12 cellular contexts compared by ENCODE assay signal in genomic region chr17:68775338-68775737, GRCh38.
DNase-seq lines count a peak whose midpoint lies in the region; ATAC-seq, FAIRE-seq and TF ChIP-seq lines count a peak whose summit lies in the region.
"Had no signal": no experiment of that assay in that cellular context is flagged by ENCODE, and none has a peak within 500 bp of the region (broad histone marks: within the 10 kb centered on the region; RNA-seq: fewer than 3 reads in every experiment).

No MANE protein-coding gene starts in this region.

- TF ChIP-seq POLR2A in HepG2 (IDR thresholded peaks at IDR 0.05; ENCODE audit: insufficient read depth in 1 of 2, low read depth in 2 of 2, low read length in 2 of 2) (no peak), right lobe of liver (IDR thresholded peaks at IDR 0.05) (no peak)

- intact Hi-C loops in HepG2 (cut with micrococcal nuclease; ENCODE audit: unreplicated experiment), result loop anchor here (5.0 kb wide), 1 partner anchor 87 kb away; no protein-coding TSS in a partner anchor
- intact Hi-C loops in right lobe of liver (cut with DNase I), result no loop called here

- no peaks in the 10 kb centered on the region for H3K27me3 ChIP-seq in HepG2 (ENCODE audit: control insufficient read depth in 1 of 2, insufficient read depth in 2 of 2, low read length in 2 of 2)
- H3K27me3 ChIP-seq in right lobe of liver, result no peaks in the 10 kb centered on the region
- H3K27me3 ChIP-seq in osteoblast (ENCODE audit: insufficient read depth, low read length), result no peaks in the 10 kb centered on the region
- H3K27me3 ChIP-seq in effector memory CD4-positive, alpha-beta T cell (replicated peaks; ENCODE audit: control insufficient read depth, insufficient read depth, low read length, poor library complexity, severe bottlenecking), result no peaks in the 10 kb centered on the region

- in situ Hi-C loops in HepG2 (cut with HindIII; ENCODE audit: extremely low pct_ligation_motif_present, low pct_unique_long_range_greater_than_20kb), result loop anchor here (5.0 to 25.0 kb wide), 4 partner anchors 137 to 457 kb away; partner anchors contain the start of gene ABCA9

- H3K4me1 ChIP-seq in HepG2 (ENCODE audit: insufficient read depth, low read length), result peaks cover 69% of the 10 kb centered on the region
- H3K4me1 ChIP-seq in right lobe of liver, result peaks cover 0 to 26% (median 3%) of the 10 kb centered on the region in 4 donors
- peaks cover 28% of the 10 kb centered on the region for H3K4me1 ChIP-seq in osteoblast (ENCODE audit: insufficient read depth, low read length)
- H3K4me1 ChIP-seq in effector memory CD4-positive, alpha-beta T cell (ENCODE audit: control insufficient read depth, insufficient read depth, low read length, poor library complexity, severe bottlenecking), result no peaks in the 10 kb centered on the region

- H4K20me1 ChIP-seq in HepG2 (ENCODE audit: insufficient read depth, low read length) (no peaks in the 10 kb centered on the region), osteoblast (ENCODE audit: insufficient read depth, low read length) (no peaks in the 10 kb centered on the region)

- no peaks in the 10 kb centered on the region for H3K9me3 ChIP-seq in HepG2 (ENCODE audit: low read length)
- no peaks in the 10 kb centered on the region for H3K9me3 ChIP-seq in right lobe of liver
- H3K9me3 ChIP-seq in osteoblast (ENCODE audit: low read depth, low read length), result no peaks in the 10 kb centered on the region
- H3K9me3 ChIP-seq in effector memory CD4-positive, alpha-beta T cell (ENCODE audit: control insufficient read depth, low read length), result no peaks in the 10 kb centered on the region

- H3K79me2 ChIP-seq in HepG2 (ENCODE audit: insufficient read depth, low read length) (no peaks in the 10 kb centered on the region), osteoblast (ENCODE audit: insufficient read depth, low read length) (no peaks in the 10 kb centered on the region)

- TSS peak; percentile 89 for BruUV-seq in HepG2 (replicated peaks; lab: Mats Ljungman, UMichigan)

- peak overlapping the region; percentile 74 for H3K27ac ChIP-seq in HepG2 (ENCODE audit: extremely low read length, insufficient read depth, low read length)
- no peak overlapping the region for H3K27ac ChIP-seq in right lobe of liver
- H3K27ac ChIP-seq in osteoblast (ENCODE audit: low read depth, low read length), result peak overlapping the region; percentile 21
- no peak overlapping the region for H3K27ac ChIP-seq in effector memory CD4-positive, alpha-beta T cell (ENCODE audit: insufficient read depth, low read length, poor library complexity, severe bottlenecking)
- H3K27ac ChIP-seq: HL-60 had no signal

- H3K36me3 ChIP-seq in HepG2 (replicated peaks in 1 of 2; ENCODE audit: control insufficient read depth in 1 of 2, insufficient read depth in 2 of 2, low read length in 2 of 2) (no peaks in the 10 kb centered on the region), right lobe of liver (no peaks in the 10 kb centered on the region), osteoblast (ENCODE audit: insufficient read depth, low read length) (no peaks in the 10 kb centered on the region)
- no peaks in the 10 kb centered on the region for H3K36me3 ChIP-seq in effector memory CD4-positive, alpha-beta T cell (ENCODE audit: control insufficient read depth, insufficient read depth, low read length)

- CTCF ChIA-PET in HepG2 (lab: Yijun Ruan, JAX; ENCODE audit: low intra/inter-chr PET ratio, low total read pairs), result interaction anchor here (1.1 to 5.0 kb wide), 4 partner anchors 132 to 471 kb away, joined by 4 to 117 read pairs (median 30); no protein-coding TSS in a partner anchor

- no peak for FAIRE-seq in HepG2 (lab: Jason Lieb, UNC)

- H3K4me3 ChIP-seq in HepG2 (replicated peaks in 1 of 3; ENCODE audit: insufficient read depth in 1 of 3, low read depth in 2 of 3, low read length in 3 of 3), result no peak overlapping the region
- no peak overlapping the region for H3K4me3 ChIP-seq in right lobe of liver
- no peak overlapping the region for H3K4me3 ChIP-seq in osteoblast (ENCODE audit: insufficient read depth, low read length)
- H3K4me3 ChIP-seq in effector memory CD4-positive, alpha-beta T cell (ENCODE audit: insufficient read depth, low read depth, low read length, poor library complexity, severe bottlenecking), result no peak overlapping the region
- H3K4me3 ChIP-seq: lung had no signal

- H3K4me2 ChIP-seq in HepG2 (ENCODE audit: low read depth, low read length), result no peak overlapping the region
- H3K4me2 ChIP-seq in osteoblast (ENCODE audit: insufficient read depth, low read length), result peak overlapping the region; percentile 56

- ATAC-seq in HepG2 (no peak), right lobe of liver (no peak), GM21390 (IDR thresholded peaks at IDR 0.05; ENCODE audit: unreplicated experiment) (no peak)

- POLR2A ChIA-PET in HepG2 (lab: Yijun Ruan, JAX), result interaction anchor here (1.2 to 6.0 kb wide), 7 partner anchors 14 to 464 kb away, joined by 3 to 52 read pairs (median 5); no protein-coding TSS in a partner anchor

- no peak overlapping the region for H3K9ac ChIP-seq in HepG2 (ENCODE audit: insufficient read depth, low read depth, low read length)

- TF ChIP-seq RAD21 in HepG2 (CRISPR knock-in tag; IDR thresholded peaks at IDR 0.05), result no peak

- DNase-seq in HepG2 (ENCODE audit: low spot score) (no peak), right lobe of liver (no peak), fibroblast of peridontal ligament (ENCODE audit: extremely low read depth) (peak; percentile 56), osteoblast (ENCODE audit: insufficient read length, low spot score, missing footprints) (no peak), ecto neural progenitor cell (ENCODE audit: low spot score) (no peak)
- no peak for DNase-seq in effector memory CD4-positive, alpha-beta T cell
- no peak for DNase-seq in activated naive CD4-positive, alpha-beta T cell treated with anti-CD3 and anti-CD28 coated beads, Interleukin-2, amount 50 U/mL, for 16 hours
- DNase-seq: DMS153, NCI-H510A had no signal

- H2AFZ ChIP-seq in HepG2 (ENCODE audit: low read length) (no peak overlapping the region), osteoblast (ENCODE audit: low read length) (peak overlapping the region; percentile 52)

- TF ChIP-seq EP300 in HepG2 (IDR thresholded peaks at IDR 0.05; ENCODE audit: low read depth in 2 of 2, low read length in 2 of 2) (no peak), HepG2 (CRISPR knock-in tag; IDR thresholded peaks at IDR 0.05; ENCODE audit: borderline replicate concordance) (no peak)

- TF ChIP-seq CTCF in HepG2 (CRISPR knock-in tag; IDR thresholded peaks at IDR 0.05), result no peak
- TF ChIP-seq CTCF in right lobe of liver (IDR thresholded peaks at IDR 0.05), result no peak
- no peak for TF ChIP-seq CTCF in osteoblast (IDR thresholded peaks at IDR 0.05; ENCODE audit: extremely low read depth, low read depth, low read length)

TF ChIP-seq in HepG2, 621 proteins besides CTCF, POLR2A, EP300 and RAD21:
- TF ChIP-seq ZNF546 (CRISPR knock-in tag; conservative IDR thresholded peaks at IDR 0.05), result no peak
- TF ChIP-seq STAT6 (CRISPR knock-in tag; IDR thresholded peaks at IDR 0.05; ENCODE audit: borderline replicate concordance), result no peak
- TF ChIP-seq SSRP1 (CRISPR knock-in tag; IDR thresholded peaks at IDR 0.05), result 0 out of 2 replicates have a peak, but pooled peaks have one; percentile 18
- TF ChIP-seq ATF1 (CRISPR knock-in tag; IDR thresholded peaks at IDR 0.05), result 0 out of 2 replicates have a peak, but pooled peaks have one; percentile 30
- 0 out of 2 replicates have a peak, but pooled peaks have one; percentile 4 for TF ChIP-seq ZNF510 (CRISPR knock-in tag; IDR thresholded peaks at IDR 0.05; ENCODE audit: low read depth)
- TF ChIP-seq PPARG (CRISPR knock-in tag; conservative IDR thresholded peaks at IDR 0.05), result no peak
- no peak for TF ChIP-seq ZNF432 (CRISPR knock-in tag; IDR thresholded peaks at IDR 0.05; ENCODE audit: borderline replicate concordance)

Comparison
In these comparisons a context has a peak if more than half of its experiments do, and no peak if none do; other contexts are left out.
1. H3K27ac ChIP-seq: peak in HepG2 (single experiment) and osteoblast (single experiment); none in right lobe of liver (0 of 3) and effector memory CD4-positive, alpha-beta T cell (single experiment).